ENCODE assay signal across 32 cellular contexts in the genomic region with DNA sequence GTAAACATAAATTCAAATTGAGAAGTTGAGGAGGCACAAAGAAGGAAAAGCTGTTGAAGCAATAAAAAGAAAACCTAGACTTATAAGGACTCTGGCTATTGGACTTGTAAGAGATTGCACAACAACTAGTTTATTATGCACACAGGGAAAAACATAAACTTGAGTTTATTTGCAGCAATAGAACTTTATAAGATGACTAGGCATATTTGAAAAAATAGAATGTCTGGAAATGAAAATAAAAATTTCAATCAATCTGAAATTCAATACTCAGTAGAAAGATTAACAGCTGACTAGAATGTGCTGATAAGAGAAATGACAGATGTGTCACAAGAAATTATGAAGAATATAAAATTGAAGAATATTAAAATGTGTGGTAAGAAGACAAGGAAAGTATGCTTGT.
"Had no signal": no experiment of that assay in that cellular context is flagged by ENCODE, and none has a peak within 500 bp of the region (broad histone marks: within the 10 kb centered on the region; RNA-seq: fewer than 3 reads in every experiment).

No MANE protein-coding gene starts in this region.

- H3K27ac Mint-ChIP-seq: activated CD4-positive, alpha-beta memory T cell treated with anti-CD3 and anti-CD28 coated beads, Interleukin-2, amount 10 ng/mL, durations not matched to agents 7 days and 5 days; activated CD4-positive, alpha-beta T cell treated with anti-CD3 and anti-CD28 coated beads, Interleukin-2, amount 10 ng/mL, durations not matched to agents 7 days and 5 days; activated naive CD4-positive, alpha-beta T cell treated with anti-CD3 and anti-CD28 coated beads, Interleukin-2, amount 10 ng/mL, durations not matched to agents 7 days and 5 days; activated naive CD4-positive, alpha-beta T cell treated with anti-CD3 and anti-CD28 coated beads, Interleukin-2, amount 50 U/mL, for 72 hours; activated naive CD8-positive, alpha-beta T cell treated with anti-CD3 and anti-CD28 coated beads, Interleukin-2, amount 10 ng/mL, durations not matched to agents 7 days and 5 days; activated T-cell treated with anti-CD3 and anti-CD28 coated beads, Interleukin-2, amount 50 U/mL, for 24 hours; activated T-cell treated with anti-CD3 and anti-CD28 coated beads, Interleukin-2, amount 50 U/mL, for 72 hours; effector memory CD8-positive, alpha-beta T cell; WTC11 had no signal

- H3K27ac ChIP-seq: body of pancreas, esophagus muscularis mucosa, gastroesophageal sphincter, heart right ventricle, hepatocyte, VCaP had no signal

- FAIRE-seq: colon had no signal

- H3K79me2 ChIP-seq: hepatocyte had no signal

- H2AFZ ChIP-seq: hepatocyte had no signal

- DNase-seq: activated CD4-positive, alpha-beta memory T cell treated with anti-CD3 and anti-CD28 coated beads, Interleukin-2, amount 10 ng/mL, durations not matched to agents 7 days and 5 days; activated CD4-positive, alpha-beta T cell treated with anti-CD3 and anti-CD28 coated beads for 1 hour; activated CD4-positive, alpha-beta T cell treated with anti-CD3 and anti-CD28 coated beads for 4 hours; activated CD4-positive, alpha-beta T cell treated with anti-CD3 and anti-CD28 coated beads, Interleukin-2, amount 10 ng/mL, durations not matched to agents 7 days and 5 days; activated CD4-positive, alpha-beta T cell treated with anti-CD3 and anti-CD28 coated beads, Interleukin-2, amount 50 U/mL, for 4 hours; activated CD8-positive, alpha-beta memory T cell treated with anti-CD3 and anti-CD28 coated beads, Interleukin-2, amount 50 U/mL, for 48 hours; activated gamma-delta T cell; activated naive CD4-positive, alpha-beta T cell; activated naive CD4-positive, alpha-beta T cell treated with anti-CD3 and anti-CD28 coated beads, Interleukin-2, amount 10 ng/mL, durations not matched to agents 7 days and 5 days; activated naive CD8-positive, alpha-beta T cell treated with anti-CD3 and anti-CD28 coated beads, Interleukin-2, amount 10 ng/mL, durations not matched to agents 7 days and 5 days; activated T-cell treated with anti-CD3 and anti-CD28 coated beads for 4 hours; activated T-cell treated with anti-CD3 and anti-CD28 coated beads, Interleukin-2, amount 50 U/mL, for 24 hours; activated T-cell treated with anti-CD3 and anti-CD28 coated beads, Interleukin-2, amount 50 U/mL, for 72 hours; amniotic stem cell; aorta; body of pancreas; caudate nucleus; cortex of kidney; dermis blood vessel endothelial cell; effector CD4-positive, alpha-beta T cell; effector memory CD8-positive, alpha-beta T cell; erythroblast; foreskin melanocyte; heart right ventricle; T-helper 2 cell had no signal

- H3K9me3 ChIP-seq: body of pancreas, esophagus muscularis mucosa, gastroesophageal sphincter had no signal

- H3K27me3 Mint-ChIP-seq: activated CD4-positive, alpha-beta memory T cell treated with anti-CD3 and anti-CD28 coated beads, Interleukin-2, amount 10 ng/mL, durations not matched to agents 7 days and 5 days; activated CD4-positive, alpha-beta T cell treated with anti-CD3 and anti-CD28 coated beads, Interleukin-2, amount 10 ng/mL, durations not matched to agents 7 days and 5 days; activated naive CD4-positive, alpha-beta T cell treated with anti-CD3 and anti-CD28 coated beads, Interleukin-2, amount 10 ng/mL, durations not matched to agents 7 days and 5 days; activated naive CD8-positive, alpha-beta T cell treated with anti-CD3 and anti-CD28 coated beads, Interleukin-2, amount 10 ng/mL, durations not matched to agents 7 days and 5 days; activated T-cell treated with anti-CD3 and anti-CD28 coated beads, Interleukin-2, amount 50 U/mL, for 24 hours; effector memory CD8-positive, alpha-beta T cell had no signal

- H3K4me3 Mint-ChIP-seq: activated CD4-positive, alpha-beta memory T cell treated with anti-CD3 and anti-CD28 coated beads, Interleukin-2, amount 10 ng/mL, durations not matched to agents 7 days and 5 days; activated CD4-positive, alpha-beta T cell treated with anti-CD3 and anti-CD28 coated beads, Interleukin-2, amount 10 ng/mL, durations not matched to agents 7 days and 5 days; activated naive CD4-positive, alpha-beta T cell treated with anti-CD3 and anti-CD28 coated beads, Interleukin-2, amount 10 ng/mL, durations not matched to agents 7 days and 5 days; activated naive CD8-positive, alpha-beta T cell treated with anti-CD3 and anti-CD28 coated beads, Interleukin-2, amount 10 ng/mL, durations not matched to agents 7 days and 5 days; activated T-cell treated with anti-CD3 and anti-CD28 coated beads, Interleukin-2, amount 50 U/mL, for 24 hours; activated T-cell treated with anti-CD3 and anti-CD28 coated beads, Interleukin-2, amount 50 U/mL, for 72 hours; effector memory CD8-positive, alpha-beta T cell; WTC11 had no signal

- H3K36me3 Mint-ChIP-seq: activated naive CD4-positive, alpha-beta T cell treated with anti-CD3 and anti-CD28 coated beads, Interleukin-2, amount 10 ng/mL, durations not matched to agents 7 days and 5 days; activated naive CD4-positive, alpha-beta T cell treated with anti-CD3 and anti-CD28 coated beads, Interleukin-2, amount 50 U/mL, for 72 hours; activated naive CD8-positive, alpha-beta T cell treated with anti-CD3 and anti-CD28 coated beads, Interleukin-2, amount 10 ng/mL, durations not matched to agents 7 days and 5 days; WTC11 had no signal

- H3K4me1 Mint-ChIP-seq: activated CD4-positive, alpha-beta memory T cell treated with anti-CD3 and anti-CD28 coated beads, Interleukin-2, amount 10 ng/mL, durations not matched to agents 7 days and 5 days; activated CD4-positive, alpha-beta T cell treated with anti-CD3 and anti-CD28 coated beads, Interleukin-2, amount 10 ng/mL, durations not matched to agents 7 days and 5 days; activated naive CD4-positive, alpha-beta T cell treated with anti-CD3 and anti-CD28 coated beads, Interleukin-2, amount 10 ng/mL, durations not matched to agents 7 days and 5 days; activated naive CD8-positive, alpha-beta T cell treated with anti-CD3 and anti-CD28 coated beads, Interleukin-2, amount 10 ng/mL, durations not matched to agents 7 days and 5 days had no signal

- H3K4me2 ChIP-seq: hepatocyte had no signal

- ATAC-seq: activated naive CD4-positive, alpha-beta T cell treated with anti-CD3 and anti-CD28 coated beads, Interleukin-2, amount 50 U/mL, for 72 hours; activated T-cell treated with anti-CD3 and anti-CD28 coated beads, Interleukin-2, amount 50 U/mL, for 72 hours; body of pancreas; effector memory CD8-positive, alpha-beta T cell; gastroesophageal sphincter; heart right ventricle; WTC11 had no signal

- H3K27me3 ChIP-seq: body of pancreas, esophagus muscularis mucosa, gastroesophageal sphincter, heart right ventricle, hepatocyte had no signal

- H3K36me3 ChIP-seq: esophagus muscularis mucosa, gastroesophageal sphincter, heart right ventricle had no signal

- H3K4me1 ChIP-seq: body of pancreas, heart right ventricle had no signal

- H3K9me3 Mint-ChIP-seq: activated CD4-positive, alpha-beta T cell treated with anti-CD3 and anti-CD28 coated beads, Interleukin-2, amount 10 ng/mL, durations not matched to agents 7 days and 5 days; activated naive CD8-positive, alpha-beta T cell treated with anti-CD3 and anti-CD28 coated beads, Interleukin-2, amount 10 ng/mL, durations not matched to agents 7 days and 5 days; WTC11 had no signal

- H3K4me3 ChIP-seq: body of pancreas, esophagus muscularis mucosa, gastroesophageal sphincter, heart right ventricle, hepatocyte had no signal
